In genomic region chr17:74085434-74085833, GRCh38 we compare ENCODE assay signal across 10 cellular contexts.
DNase-seq lines count a peak whose midpoint lies in the region; ATAC-seq and TF ChIP-seq lines count a peak whose summit lies in the region.
"Had no signal": no experiment of that assay in that cellular context is flagged by ENCODE, and none has a peak within 500 bp of the region (broad histone marks: within the 10 kb centered on the region; RNA-seq: fewer than 3 reads in every experiment).

No MANE protein-coding gene starts in this region.

- H3K79me2 ChIP-seq in SK-N-SH (ENCODE audit: insufficient read depth) (no peaks in the 10 kb centered on the region), osteoblast (ENCODE audit: insufficient read depth, low read length) (no peaks in the 10 kb centered on the region)

- no peaks in the 10 kb centered on the region for H3K9me2 ChIP-seq in SK-N-SH

- TF ChIP-seq CTCF in SK-N-SH (IDR thresholded peaks at IDR 0.05) (peak; percentile 19; the same call in 1 of the 2 replicates), astrocyte of the cerebellum (IDR thresholded peaks at IDR 0.05; ENCODE audit: low read depth, low read length, missing control alignments) (peak; percentile 2), osteoblast (IDR thresholded peaks at IDR 0.05; ENCODE audit: extremely low read depth, low read depth, low read length) (peak; percentile 12)

- H3K36me3 ChIP-seq in SK-N-SH (replicated peaks in 1 of 2; ENCODE audit: control insufficient read depth in 1 of 2, insufficient read depth in 2 of 2, low read length in 1 of 2), result no peaks in the 10 kb centered on the region
- H3K36me3 ChIP-seq in osteoblast (ENCODE audit: insufficient read depth, low read length), result no peaks in the 10 kb centered on the region
- H3K36me3 ChIP-seq in naive thymus-derived CD4-positive, alpha-beta T cell (ENCODE audit: control insufficient read depth in 2 of 3, insufficient read depth in 3 of 3, low read length in 3 of 3), result no peaks in the 10 kb centered on the region
- H3K36me3 ChIP-seq: prostate gland had no signal

- H3K4me2 ChIP-seq in SK-N-SH, result no peak overlapping the region
- H3K4me2 ChIP-seq in osteoblast (ENCODE audit: insufficient read depth, low read length), result no peak overlapping the region

- H2AFZ ChIP-seq in SK-N-SH (ENCODE audit: low read depth) (no peak overlapping the region), osteoblast (ENCODE audit: low read length) (no peak overlapping the region)

- H3K27ac ChIP-seq in SK-N-SH (ENCODE audit: low read depth in 2 of 2, low read length in 1 of 2) (no peak overlapping the region), osteoblast (ENCODE audit: low read depth, low read length) (no peak overlapping the region)
- no peak overlapping the region for H3K27ac ChIP-seq in naive thymus-derived CD4-positive, alpha-beta T cell (ENCODE audit: low read depth, low read length)
- H3K27ac ChIP-seq: prostate gland had no signal

- peaks cover 0 to 5% (median 0%) of the 10 kb centered on the region in 5 donors for H3K36me3 Mint-ChIP-seq in naive thymus-derived CD4-positive, alpha-beta T cell

- TF ChIP-seq RAD21 in SK-N-SH (IDR thresholded peaks at IDR 0.05; ENCODE audit: low read length), result no peak

- H3K4me1 Mint-ChIP-seq in naive thymus-derived CD4-positive, alpha-beta T cell, result no peaks in the 10 kb centered on the region

- no peak for ATAC-seq in SK-N-SH treated with all-trans-retinoic acid at 6 μM for 48 hours
- ATAC-seq in GM19351 (IDR thresholded peaks at IDR 0.05; ENCODE audit: unreplicated experiment), result no peak
- ATAC-seq in naive thymus-derived CD4-positive, alpha-beta T cell, result no peak
- no peak for ATAC-seq in GM18909 (IDR thresholded peaks at IDR 0.05; ENCODE audit: poor library complexity, unreplicated experiment)

- no peak overlapping the region for H3K9ac ChIP-seq in SK-N-SH

- H3K27ac Mint-ChIP-seq in naive thymus-derived CD4-positive, alpha-beta T cell, result no peak overlapping the region

- peaks cover 1 to 27% (median 24%) of the 10 kb centered on the region in 5 donors for H3K27me3 Mint-ChIP-seq in naive thymus-derived CD4-positive, alpha-beta T cell

- peaks cover 7% of the 10 kb centered on the region; the same call in 1 of the 2 replicates for H3K9me3 ChIP-seq in SK-N-SH
- H3K9me3 ChIP-seq in osteoblast (ENCODE audit: low read depth, low read length), result no peaks in the 10 kb centered on the region
- H3K9me3 ChIP-seq in naive thymus-derived CD4-positive, alpha-beta T cell (ENCODE audit: control insufficient read depth in 2 of 3, low read length in 3 of 3), result peaks cover 0 to 8% (median 0%) of the 10 kb centered on the region in 3 experiments
- H3K9me3 ChIP-seq: prostate gland had no signal

- no peaks in the 10 kb centered on the region for H3F3A ChIP-seq in SK-N-SH (replicated peaks; ENCODE audit: insufficient read depth)

- no peaks in the 10 kb centered on the region for H3K27me3 ChIP-seq in SK-N-SH (ENCODE audit: insufficient read depth)
- no peaks in the 10 kb centered on the region for H3K27me3 ChIP-seq in osteoblast (ENCODE audit: insufficient read depth, low read length)
- H3K27me3 ChIP-seq in naive thymus-derived CD4-positive, alpha-beta T cell (ENCODE audit: control insufficient read depth in 2 of 2, insufficient read depth in 2 of 2, low read length in 2 of 2), result no peaks in the 10 kb centered on the region

- WGBS in SK-N-SH (ENCODE audit: low lambda C conversion rate), result 12% methylated on average over 3 of the region's 3 CpGs

- in situ Hi-C loops in astrocyte of the cerebellum (cut with HindIII; ENCODE audit: low sequenced_read_pairs), result no loop called here

- no peak for TF ChIP-seq EP300 in SK-N-SH (IDR thresholded peaks at IDR 0.05; ENCODE audit: borderline replicate concordance in 1 of 2, low read depth in 1 of 2, low read length in 1 of 2)

- peaks cover 0 to 2% of the 10 kb centered on the region in 2 experiments; a peak in 1 of 4 replicates for H3K4me1 ChIP-seq in SK-N-SH (ENCODE audit: control insufficient read depth in 1 of 2, insufficient read depth in 2 of 2, low read depth in 1 of 2, low read length in 1 of 2)
- no peaks in the 10 kb centered on the region for H3K4me1 ChIP-seq in osteoblast (ENCODE audit: insufficient read depth, low read length)
- H3K4me1 ChIP-seq in naive thymus-derived CD4-positive, alpha-beta T cell (ENCODE audit: control insufficient read depth in 2 of 2, insufficient read depth in 2 of 2, low read length in 2 of 2), result no peaks in the 10 kb centered on the region
- H3K4me1 ChIP-seq: prostate gland had no signal

- peaks cover 0 to 17% (median 9%) of the 10 kb centered on the region in 11 donors for H3K9me3 Mint-ChIP-seq in naive thymus-derived CD4-positive, alpha-beta T cell

- DNase-seq in SK-N-SH (no peak), KG1 (lab: John Stamatoyannopoulos, UW) (peak; percentile 0), astrocyte of the cerebellum (ENCODE audit: low read depth) (no peak), osteoblast (ENCODE audit: insufficient read length, low spot score, missing footprints) (no peak)
- DNase-seq in naive thymus-derived CD4-positive, alpha-beta T cell, result no peak
- DNase-seq: HCEC 1CT had no signal

- H4K20me1 ChIP-seq in SK-N-SH (ENCODE audit: insufficient read depth) (no peaks in the 10 kb centered on the region), osteoblast (ENCODE audit: insufficient read depth, low read length) (no peaks in the 10 kb centered on the region)

- H3K4me3 ChIP-seq in SK-N-SH (ENCODE audit: low read depth in 2 of 2, low read length in 1 of 2), result no peak overlapping the region; a peak in 1 of 4 replicates
- H3K4me3 ChIP-seq in astrocyte of the cerebellum (ENCODE audit: low read depth, low read length), result no peak overlapping the region
- H3K4me3 ChIP-seq in osteoblast (ENCODE audit: insufficient read depth, low read length), result no peak overlapping the region
- H3K4me3 ChIP-seq in naive thymus-derived CD4-positive, alpha-beta T cell (ENCODE audit: low read length), result no peak overlapping the region
- H3K4me3 ChIP-seq: prostate gland had no signal

- CTCF ChIA-PET in SK-N-SH (lab: Yijun Ruan, JAX), result interaction anchor here (0.5 to 6.7 kb wide), 5 partner anchors 12 to 115 kb away, joined by 3 to 36 read pairs (median 5); no protein-coding TSS in a partner anchor
- CTCF ChIA-PET in naive thymus-derived CD4-positive, alpha-beta T cell (lab: Charles Lee), result no interaction called here

- POLR2A ChIA-PET in SK-N-SH (lab: Yijun Ruan, JAX), result interaction anchor here (1.6 kb wide), 1 partner anchor 10 kb away, joined by 3 read pairs; no protein-coding TSS in a partner anchor
- POLR2A ChIA-PET in naive thymus-derived CD4-positive, alpha-beta T cell (lab: Charles Lee), result no interaction called here

- intact Hi-C loops in naive thymus-derived CD4-positive, alpha-beta T cell (cut with micrococcal nuclease), result no loop called here

- H3K4me3 Mint-ChIP-seq in naive thymus-derived CD4-positive, alpha-beta T cell, result no peak overlapping the region

TF ChIP-seq in SK-N-SH, 30 proteins besides CTCF, POLR2A, EP300 and RAD21:
- TF ChIP-seq MAX (IDR thresholded peaks at IDR 0.05; ENCODE audit: low read depth) (no peak), USF2 (IDR thresholded peaks at IDR 0.05; ENCODE audit: borderline replicate concordance, low read depth, low read length) (no peak)

TF ChIP-seq in SK-N-SH treated with all-trans-retinoic acid at 6 μM for 48 hours, 23 proteins besides CTCF, POLR2A, EP300 and RAD21:
- TF ChIP-seq RARB (CRISPR knock-in tag; IDR thresholded peaks at IDR 0.05), result no peak
- no peak for TF ChIP-seq TCF4 (CRISPR knock-in tag; IDR thresholded peaks at IDR 0.05; ENCODE audit: borderline replicate concordance)
- no peak for TF ChIP-seq GLIS3 (CRISPR knock-in tag; IDR thresholded peaks at IDR 0.05)
- no peak for TF ChIP-seq ZNF565 (CRISPR knock-in tag; conservative IDR thresholded peaks at IDR 0.05; ENCODE audit: low read depth)
- no peak for TF ChIP-seq ZC3H10 (CRISPR knock-in tag; IDR thresholded peaks at IDR 0.05)
